ENCODE assay signal across 11 cellular contexts in genomic region chr9:100350188-100350587, GRCh38. TPM values are rescaled to one million over a fixed set of nuclear protein-coding genes. Genes with fewer than 3 reads are reported as not detected.
DNase-seq lines count a peak whose midpoint lies in the region; ATAC-seq and TF ChIP-seq lines count a peak whose summit lies in the region.
"Had no signal": no experiment of that assay in that cellular context is flagged by ENCODE, and none has a peak within 500 bp of the region (broad histone marks: within the 10 kb centered on the region; RNA-seq: fewer than 3 reads in every experiment).

No MANE protein-coding gene starts in this region.

- H3K36me3 ChIP-seq in breast epithelium (no peaks in the 10 kb centered on the region), OCI-LY1 (ENCODE audit: insufficient read depth, low read length) (peaks cover 37% of the 10 kb centered on the region)

- H3K4me1 ChIP-seq in breast epithelium: peaks cover 0 to 3% of the 10 kb centered on the region in 2 donors
- peaks cover 38% of the 10 kb centered on the region for H3K4me1 ChIP-seq in OCI-LY1 (ENCODE audit: insufficient read depth, low read length, severe bottlenecking)

- H3K9me3 Mint-ChIP-seq in MCF 10A (ENCODE audit: unreplicated experiment): no peaks in the 10 kb centered on the region
- no peaks in the 10 kb centered on the region for H3K9me3 Mint-ChIP-seq in dendritic cell treated with granulocyte-macrophage colony-stimulating factor and Interleukin-4, amounts not matched to agents 40 ng/mL and 50 ng/mL, for 4 days
- no peaks in the 10 kb centered on the region for H3K9me3 Mint-ChIP-seq in stimulated activated memory B cell treated with anti-CD40 and anti-IgM and Interleukin-4, amounts not matched to agents 10 μg/mL and 1 μg/mL and 100 μg/mL, for 72 hours

- DNase-seq in MCF 10A (ENCODE audit: unreplicated experiment) (peak; percentile 2), breast epithelium (ENCODE audit: low spot score in 2 of 2) (no peak), NCI-H748 treated with DMSO at 0.1 percent for 48 hours (lab: John Stamatoyannopoulos, UW) (no peak)
- DNase-seq: NCI-H2227 treated with DMSO at 0.1 percent for 48 hours had no signal

- H3K27me3 Mint-ChIP-seq in MCF 10A (ENCODE audit: insufficient read depth, unreplicated experiment): no peaks in the 10 kb centered on the region
- H3K27me3 Mint-ChIP-seq in dendritic cell treated with granulocyte-macrophage colony-stimulating factor and Interleukin-4, amounts not matched to agents 40 ng/mL and 50 ng/mL, for 4 days: no peaks in the 10 kb centered on the region
- H3K27me3 Mint-ChIP-seq in stimulated activated memory B cell treated with anti-CD40 and anti-IgM and Interleukin-4, amounts not matched to agents 10 μg/mL and 1 μg/mL and 100 μg/mL, for 72 hours: no peaks in the 10 kb centered on the region

- no peak for TF ChIP-seq POLR2A in breast epithelium (IDR thresholded peaks at IDR 0.05)

- TF ChIP-seq CTCF in MCF 10A (IDR thresholded peaks at IDR 0.05; ENCODE audit: unreplicated experiment): no peak
- TF ChIP-seq CTCF in breast epithelium (IDR thresholded peaks at IDR 0.05): no peak
- no peak for TF ChIP-seq CTCF in OCI-LY1 (IDR thresholded peaks at IDR 0.05; ENCODE audit: low read length)

- H3K9ac ChIP-seq in OCI-LY1 (ENCODE audit: low read length): peak overlapping the region; percentile 56; the same call in 1 of the 2 replicates

- ATAC-seq in stimulated activated memory B cell treated with anti-CD40 and anti-IgM and Interleukin-4, amounts not matched to agents 10 μg/mL and 1 μg/mL and 100 μg/mL, for 72 hours: no peak
- ATAC-seq in HG03520 (IDR thresholded peaks at IDR 0.05; ENCODE audit: unreplicated experiment): no peak
- no peak for ATAC-seq in GM21723 (IDR thresholded peaks at IDR 0.05; ENCODE audit: unreplicated experiment)

- H3K9me3 ChIP-seq in breast epithelium (no peaks in the 10 kb centered on the region), OCI-LY1 (ENCODE audit: low read length) (peaks cover 10% of the 10 kb centered on the region)
- H3K9me3 ChIP-seq: esophagus muscularis mucosa, SJSA1 had no signal

- POLR2A ChIA-PET in MCF 10A (lab: Yijun Ruan, JAX): interaction anchor here (0.7 to 8.7 kb wide), 6 partner anchors 23 to 87 kb away, joined by 3 to 143 read pairs (median 7); partner anchors contain the start of gene MSANTD3

- no peaks in the 10 kb centered on the region for H3K9me2 ChIP-seq in OCI-LY1 (ENCODE audit: low read depth, low read length)

- H3K4me2 ChIP-seq in OCI-LY1 (ENCODE audit: low read length): peak overlapping the region; percentile 92

- H3K27ac ChIP-seq in breast epithelium (no peak overlapping the region), OCI-LY1 (ENCODE audit: low read depth, low read length, poor library complexity, severe bottlenecking) (no peak overlapping the region)
- H3K27ac ChIP-seq: esophagus muscularis mucosa, SJSA1 had no signal

- peak overlapping the region; percentile 9 for H3K27ac Mint-ChIP-seq in MCF 10A (ENCODE audit: low read depth, unreplicated experiment)
- H3K27ac Mint-ChIP-seq in dendritic cell treated with granulocyte-macrophage colony-stimulating factor and Interleukin-4, amounts not matched to agents 40 ng/mL and 50 ng/mL, for 4 days: no peak overlapping the region
- H3K27ac Mint-ChIP-seq in stimulated activated memory B cell treated with anti-CD40 and anti-IgM and Interleukin-4, amounts not matched to agents 10 μg/mL and 1 μg/mL and 100 μg/mL, for 72 hours: no peak overlapping the region

- intact Hi-C loops in MCF 10A (cut with micrococcal nuclease): no loop called here
- intact Hi-C loops in breast epithelium (cut with DNase I; ENCODE audit: low total_unique reads): no loop called here
- intact Hi-C loops in dendritic cell treated with granulocyte-macrophage colony-stimulating factor and Interleukin-4, amounts not matched to agents 40 ng/mL and 50 ng/mL, for 4 days (cut with micrococcal nuclease): loop anchor here (5.0 to 10.0 kb wide), 3 partner anchors 77 to 255 kb away; partner anchors contain the start of genes ERP44, INVS and MSANTD3

- H3K27me3 ChIP-seq in breast epithelium: no peaks in the 10 kb centered on the region
- H3K27me3 ChIP-seq in OCI-LY1 (ENCODE audit: insufficient read depth, low read length): no peaks in the 10 kb centered on the region
- H3K27me3 ChIP-seq: esophagus muscularis mucosa, SJSA1 had no signal

- no peaks in the 10 kb centered on the region for H3F3A ChIP-seq in OCI-LY1 (ENCODE audit: insufficient read depth, low read length)

- H3K4me1 Mint-ChIP-seq in MCF 10A (ENCODE audit: insufficient read depth, unreplicated experiment): peaks cover 44% of the 10 kb centered on the region
- peaks cover 35% of the 10 kb centered on the region for H3K4me1 Mint-ChIP-seq in dendritic cell treated with granulocyte-macrophage colony-stimulating factor and Interleukin-4, amounts not matched to agents 40 ng/mL and 50 ng/mL, for 4 days (ENCODE audit: low read depth)
- peaks cover 54% of the 10 kb centered on the region for H3K4me1 Mint-ChIP-seq in stimulated activated memory B cell treated with anti-CD40 and anti-IgM and Interleukin-4, amounts not matched to agents 10 μg/mL and 1 μg/mL and 100 μg/mL, for 72 hours

- peak overlapping the region; percentile 94 for H3K4me3 Mint-ChIP-seq in MCF 10A (ENCODE audit: unreplicated experiment)
- H3K4me3 Mint-ChIP-seq in dendritic cell treated with granulocyte-macrophage colony-stimulating factor and Interleukin-4, amounts not matched to agents 40 ng/mL and 50 ng/mL, for 4 days: peak overlapping the region; percentile 4
- peak overlapping the region; percentile 4 for H3K4me3 Mint-ChIP-seq in stimulated activated memory B cell treated with anti-CD40 and anti-IgM and Interleukin-4, amounts not matched to agents 10 μg/mL and 1 μg/mL and 100 μg/mL, for 72 hours

- H2AFZ ChIP-seq in OCI-LY1 (ENCODE audit: low read length): no peak overlapping the region

- peaks cover 74% of the 10 kb centered on the region for H3K79me2 ChIP-seq in OCI-LY1 (ENCODE audit: insufficient read depth, low read length)

- no peaks in the 10 kb centered on the region for H4K20me1 ChIP-seq in OCI-LY1 (ENCODE audit: insufficient read depth, low read length)

- CTCF ChIA-PET in MCF 10A (lab: Yijun Ruan, JAX): interaction anchor here (0.7 to 4.7 kb wide), 9 partner anchors 9 to 252 kb away, joined by 3 to 33 read pairs (median 7); no protein-coding TSS in a partner anchor

- peaks cover 25% of the 10 kb centered on the region for H3K36me3 Mint-ChIP-seq in MCF 10A (ENCODE audit: insufficient read depth, unreplicated experiment)
- H3K36me3 Mint-ChIP-seq in dendritic cell treated with granulocyte-macrophage colony-stimulating factor and Interleukin-4, amounts not matched to agents 40 ng/mL and 50 ng/mL, for 4 days (ENCODE audit: low read depth): peaks cover 30% of the 10 kb centered on the region
- peaks cover 12% of the 10 kb centered on the region for H3K36me3 Mint-ChIP-seq in stimulated activated memory B cell treated with anti-CD40 and anti-IgM and Interleukin-4, amounts not matched to agents 10 μg/mL and 1 μg/mL and 100 μg/mL, for 72 hours

- no TSS peak for BruUV-seq in MCF 10A (replicated peaks; lab: Mats Ljungman, UMichigan)

- H3K4me3 ChIP-seq in breast epithelium: no peak overlapping the region
- peak overlapping the region; percentile 96 for H3K4me3 ChIP-seq in OCI-LY1 (ENCODE audit: low read depth, low read length, poor library complexity, severe bottlenecking)
- H3K4me3 ChIP-seq: esophagus muscularis mucosa, SJSA1 had no signal

RNA-seq across cellular contexts. Expression of gene TEX10, which starts 2.6 kb away (rescaled TPM):
- total RNA-seq in MCF 10A (2022) (37.0 and 38.2 TPM in 2 replicates), breast epithelium (10 to 100 TPM; 13.8 to 30.4 (median 22.6) TPM)

Comparison
In these comparisons a context has a peak if more than half of its experiments do, and no peak if none do; other contexts are left out.
1. H3K4me3 Mint-ChIP-seq: peak in every context shown above with its lines; median percentile 94 in MCF 10A; 4 in dendritic cell treated with granulocyte-macrophage colony-stimulating factor and Interleukin-4, amounts not matched to agents 40 ng/mL and 50 ng/mL, for 4 days; 4 in stimulated activated memory B cell treated with anti-CD40 and anti-IgM and Interleukin-4, amounts not matched to agents 10 μg/mL and 1 μg/mL and 100 μg/mL, for 72 hours.